In genomic region chr9:34701769-34702736, GRCh38 we compare ENCODE assay signal across 8 cellular contexts. TPM values are rescaled to one million over a fixed set of nuclear protein-coding genes. Genes with fewer than 3 reads are reported as not detected.
A peak's percentile ranks its signal among the peaks of the same experiment; 100 is the strongest.
DNase-seq lines count a peak whose midpoint lies in the region; ATAC-seq and TF ChIP-seq lines count a peak whose summit lies in the region.

No MANE protein-coding gene starts in this region.

- DNase-seq in AG09309 (ENCODE audit: low read depth) (peak; percentile 62), KBM-7 (peak; percentile 84), SHP77 treated with DMSO at 0.1 percent for 48 hours (lab: John Stamatoyannopoulos, UW) (peak; percentile 6), foreskin keratinocyte (peak; percentile 33 to 68), neural crest cell (ENCODE audit: low read depth, low spot score) (peak; percentile 88)
- DNase-seq in activated naive CD4-positive, alpha-beta T cell (lab: John Stamatoyannopoulos, UW): peak; percentile 57 to 79 (median 68)

- H3K27ac ChIP-seq in foreskin keratinocyte: no peak overlapping the region

- no peak overlapping the region for H3K27ac Mint-ChIP-seq in neural crest cell (ENCODE audit: unreplicated experiment)
- peak overlapping the region; percentile 32 for H3K27ac Mint-ChIP-seq in stimulated activated naive CD8-positive, alpha-beta T cell treated with anti-CD3 and anti-CD28 coated beads, Interleukin-15, Interleukin-2, amounts not matched to agents 100 ng/mL and 50 ng/mL, for 24 hours

- in situ Hi-C loops in KBM-7 (cut with MboI; ENCODE audit: low pct_unique_long_range_greater_than_20kb, low sequenced_read_pairs): no loop called here

- H3K36me3 Mint-ChIP-seq in neural crest cell (ENCODE audit: low read depth): no peaks in the 10 kb centered on the region
- H3K36me3 Mint-ChIP-seq in stimulated activated naive CD8-positive, alpha-beta T cell treated with anti-CD3 and anti-CD28 coated beads, Interleukin-15, Interleukin-2, amounts not matched to agents 100 ng/mL and 50 ng/mL, for 24 hours (ENCODE audit: low read depth): no peaks in the 10 kb centered on the region

- H3K4me1 ChIP-seq in foreskin keratinocyte: peaks cover 16% of the 10 kb centered on the region

- peaks cover 13% of the 10 kb centered on the region for H3K4me1 Mint-ChIP-seq in neural crest cell
- peaks cover 8% of the 10 kb centered on the region for H3K4me1 Mint-ChIP-seq in stimulated activated naive CD8-positive, alpha-beta T cell treated with anti-CD3 and anti-CD28 coated beads, Interleukin-15, Interleukin-2, amounts not matched to agents 100 ng/mL and 50 ng/mL, for 24 hours (ENCODE audit: low read depth)

- peak; percentile 99 for TF ChIP-seq CTCF in AG09309 (IDR thresholded peaks at IDR 0.05; ENCODE audit: control insufficient read depth, insufficient read depth, low read depth, low read length, missing control alignments)
- TF ChIP-seq CTCF in foreskin keratinocyte (conservative IDR thresholded peaks at IDR 0.05): peak; percentile 96
- TF ChIP-seq CTCF in neural crest cell (conservative IDR thresholded peaks at IDR 0.05): peak; percentile 100

- H3K9me3 Mint-ChIP-seq in neural crest cell: no peaks in the 10 kb centered on the region
- no peaks in the 10 kb centered on the region for H3K9me3 Mint-ChIP-seq in stimulated activated naive CD8-positive, alpha-beta T cell treated with anti-CD3 and anti-CD28 coated beads, Interleukin-15, Interleukin-2, amounts not matched to agents 100 ng/mL and 50 ng/mL, for 24 hours

- H3K4me3 ChIP-seq in AG09309 (ENCODE audit: control insufficient read depth, low read depth, low read length): peak overlapping the region; percentile 49

- no peaks in the 10 kb centered on the region for H3K27me3 ChIP-seq in foreskin keratinocyte

- ATAC-seq in GM19043 (IDR thresholded peaks at IDR 0.05; ENCODE audit: low read depth, unreplicated experiment) (peak; percentile 81), foreskin keratinocyte (peak; percentile 83)

- peak overlapping the region; percentile 81 for H3K4me3 Mint-ChIP-seq in neural crest cell
- peak overlapping the region; percentile 81 for H3K4me3 Mint-ChIP-seq in stimulated activated naive CD8-positive, alpha-beta T cell treated with anti-CD3 and anti-CD28 coated beads, Interleukin-15, Interleukin-2, amounts not matched to agents 100 ng/mL and 50 ng/mL, for 24 hours

- peaks cover 30% of the 10 kb centered on the region for H3K27me3 Mint-ChIP-seq in neural crest cell (ENCODE audit: low read depth)
- peaks cover 10% of the 10 kb centered on the region for H3K27me3 Mint-ChIP-seq in stimulated activated naive CD8-positive, alpha-beta T cell treated with anti-CD3 and anti-CD28 coated beads, Interleukin-15, Interleukin-2, amounts not matched to agents 100 ng/mL and 50 ng/mL, for 24 hours

RNA-seq across cellular contexts. Expression of gene CCL21, which starts 7.9 kb away (rescaled TPM):
- total RNA-seq in foreskin keratinocyte: not detected in 2 replicates
- polyA plus RNA-seq in foreskin keratinocyte: 0.06 TPM in 1 of 2 replicates, not detected in the other
- total RNA-seq in neural crest cell: not detected in 2 replicates

RNA-seq across cellular contexts. Expression of gene CCL19, which starts 11.0 kb away (rescaled TPM):
- total RNA-seq in foreskin keratinocyte (not detected in 2 replicates), neural crest cell (not detected in 2 replicates)
- not detected in 2 replicates for polyA plus RNA-seq in foreskin keratinocyte

RNA-seq across cellular contexts. Expression of gene CCL27, which starts 39.6 kb away (rescaled TPM):
- total RNA-seq in foreskin keratinocyte (0.49 and 0.95 TPM in 2 replicates), neural crest cell (0.86 TPM in 1 of 2 replicates, not detected in the other)
- polyA plus RNA-seq in foreskin keratinocyte: 1.2 and 2.5 TPM in 2 replicates

RNA-seq across cellular contexts. Expression of gene IL11RA, which starts 50.1 kb away (rescaled TPM):
- total RNA-seq in foreskin keratinocyte (3.0 and 3.6 TPM in 2 replicates), neural crest cell (15.4 and 18.0 TPM in 2 replicates)
- 2.8 and 3.2 TPM in 2 replicates for polyA plus RNA-seq in foreskin keratinocyte

RNA-seq across cellular contexts. Expression of gene GALT, which starts 55.6 kb away (rescaled TPM):
- total RNA-seq in foreskin keratinocyte (30.5 and 42.4 TPM in 2 replicates), neural crest cell (51.8 and 58.0 TPM in 2 replicates)
- polyA plus RNA-seq in foreskin keratinocyte: 48.7 and 57.0 TPM in 2 replicates

Comparison
In these comparisons a context has a peak if more than half of its experiments do, and no peak if none do; other contexts are left out.
1. DNase-seq: peak in every context shown above with its lines; median percentile 88 in neural crest cell; 84 in KBM-7; 68 in activated naive CD4-positive, alpha-beta T cell; 62 in AG09309; 50 in foreskin keratinocyte; 6 in SHP77 treated with DMSO at 0.1 percent for 48 hours.